In the genomic region with DNA sequence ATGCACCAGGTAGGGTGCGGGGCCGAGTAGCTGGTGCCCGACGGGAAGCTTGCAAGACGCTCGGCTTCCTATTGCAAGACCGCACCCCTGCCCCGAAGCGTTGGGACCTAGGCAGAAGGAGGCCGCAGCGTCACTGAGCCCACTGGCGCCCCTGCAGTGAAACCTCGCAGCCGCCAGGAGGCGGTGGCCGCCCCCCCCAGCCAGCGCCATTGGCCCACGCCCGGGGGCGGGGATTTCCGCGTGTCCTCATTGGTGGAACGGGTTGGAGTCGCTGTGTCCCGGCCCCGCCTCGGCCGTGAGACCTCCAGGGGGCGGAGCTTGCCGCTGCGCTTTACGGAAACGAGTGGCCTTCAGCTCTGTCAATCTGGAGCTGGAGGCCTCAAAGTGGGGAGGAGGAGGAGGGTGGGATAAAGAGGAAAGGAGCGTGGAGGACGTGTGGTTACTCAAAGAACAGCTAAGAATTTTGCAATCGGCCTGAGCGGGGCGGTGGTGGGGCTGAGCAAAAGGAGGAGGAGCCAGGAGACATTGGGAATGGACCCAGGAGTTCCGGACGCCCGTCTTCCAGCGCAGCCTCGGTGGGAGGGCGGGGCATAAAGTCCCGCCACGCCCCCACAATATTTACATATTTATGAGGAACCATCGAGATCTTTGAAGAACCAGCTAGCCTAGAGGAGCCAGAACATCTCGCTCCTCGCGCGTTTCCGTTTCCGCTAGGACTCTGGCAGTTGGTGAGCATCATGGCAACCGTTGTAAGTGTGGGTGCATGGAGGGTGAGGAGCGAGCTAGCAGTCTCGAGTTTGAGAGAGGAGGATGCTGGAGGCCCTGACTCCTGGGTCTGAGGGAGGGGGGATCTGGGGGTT, we compare ENCODE assay signal across 1 cellular context.
TF ChIP-seq lines count a peak whose summit lies in the region.

GYS1 (minus strand) TSS at position 135 of the 860 bp plus-strand sequence. CDS start 197 bp downstream, outside the sequence.
RUVBL2 (plus strand) TSS at position 713 of the 860 bp plus-strand sequence; CDS start at position 738, 25 bp downstream.

TF ChIP-seq in HEK293, 187 proteins besides CTCF, POLR2A, EP300 and RAD21 (continued from another document and continues in another):
- TF ChIP-seq FEZF1 (tag by site-specific recombination; IDR thresholded peaks at IDR 0.05) (peak; percentile 69), ZNF239 (tag by site-specific recombination; IDR thresholded peaks at IDR 0.05) (no peak), ZBTB1 (tag by site-specific recombination; IDR thresholded peaks at IDR 0.05) (no peak), ZNF214 (tag by site-specific recombination; IDR thresholded peaks at IDR 0.05; ENCODE audit: borderline replicate concordance) (no peak), ZNF24 (tag by site-specific recombination; IDR thresholded peaks at IDR 0.05) (no peak; the same call in 1 of the 2 replicates), EGR2 (tag by site-specific recombination; IDR thresholded peaks at IDR 0.05; ENCODE audit: low read depth) (peak; percentile 69), GLIS1 (tag by site-specific recombination; IDR thresholded peaks at IDR 0.05) (peak; percentile 58), ZNF221 (tag by site-specific recombination; IDR thresholded peaks at IDR 0.05; ENCODE audit: borderline replicate concordance) (no peak), ZNF600 (tag by site-specific recombination; IDR thresholded peaks at IDR 0.05) (0 out of 2 replicates have a peak, but pooled peaks have one; percentile 17), ZNF704 (tag by site-specific recombination; IDR thresholded peaks at IDR 0.05) (no peak), ZNF19 (tag by site-specific recombination; IDR thresholded peaks at IDR 0.05; ENCODE audit: low read depth) (no peak), MYNN (tag by site-specific recombination; IDR thresholded peaks at IDR 0.05; ENCODE audit: borderline replicate concordance) (no peak), ZBTB17 (tag by site-specific recombination; IDR thresholded peaks at IDR 0.05) (peak; percentile 58; the same call in 1 of the 2 replicates), ZNF785 (tag by site-specific recombination; IDR thresholded peaks at IDR 0.05) (peak; percentile 75; the same call in 1 of the 2 replicates), ZNF426 (tag by site-specific recombination; IDR thresholded peaks at IDR 0.05) (no peak), ZNF624 (tag by site-specific recombination; IDR thresholded peaks at IDR 0.05) (no peak), BCL6B (tag by site-specific recombination; IDR thresholded peaks at IDR 0.05) (no peak), ZNF169 (tag by site-specific recombination; IDR thresholded peaks at IDR 0.05) (no peak), KLF16 (tag by site-specific recombination; IDR thresholded peaks at IDR 0.05) (peak; percentile 68), ZNF398 (tag by site-specific recombination; IDR thresholded peaks at IDR 0.05) (no peak), ZNF354C (tag by site-specific recombination; IDR thresholded peaks at IDR 0.05; ENCODE audit: borderline replicate concordance, low read depth) (no peak), SP3 (tag by site-specific recombination; IDR thresholded peaks at IDR 0.05) (peak; percentile 98), ZNF266 (tag by site-specific recombination; IDR thresholded peaks at IDR 0.05; ENCODE audit: low read depth) (no peak), ZNF571 (tag by site-specific recombination; IDR thresholded peaks at IDR 0.05) (no peak), ZNF544 (tag by site-specific recombination; IDR thresholded peaks at IDR 0.05) (no peak), ZSCAN16 (tag by site-specific recombination; IDR thresholded peaks at IDR 0.05) (no peak), ZNF23 (tag by site-specific recombination; IDR thresholded peaks at IDR 0.05; ENCODE audit: borderline replicate concordance) (no peak), ZNF837 (tag by site-specific recombination; IDR thresholded peaks at IDR 0.05) (no peak), RBAK (tag by site-specific recombination; IDR thresholded peaks at IDR 0.05) (no peak), ZNF449 (tag by site-specific recombination; IDR thresholded peaks at IDR 0.05) (peak; percentile 50; the same call in 1 of the 2 replicates), ZNF292 (tag by site-specific recombination; IDR thresholded peaks at IDR 0.05; ENCODE audit: borderline replicate concordance, low read depth) (no peak)
- TF ChIP-seq, protein P1, sequence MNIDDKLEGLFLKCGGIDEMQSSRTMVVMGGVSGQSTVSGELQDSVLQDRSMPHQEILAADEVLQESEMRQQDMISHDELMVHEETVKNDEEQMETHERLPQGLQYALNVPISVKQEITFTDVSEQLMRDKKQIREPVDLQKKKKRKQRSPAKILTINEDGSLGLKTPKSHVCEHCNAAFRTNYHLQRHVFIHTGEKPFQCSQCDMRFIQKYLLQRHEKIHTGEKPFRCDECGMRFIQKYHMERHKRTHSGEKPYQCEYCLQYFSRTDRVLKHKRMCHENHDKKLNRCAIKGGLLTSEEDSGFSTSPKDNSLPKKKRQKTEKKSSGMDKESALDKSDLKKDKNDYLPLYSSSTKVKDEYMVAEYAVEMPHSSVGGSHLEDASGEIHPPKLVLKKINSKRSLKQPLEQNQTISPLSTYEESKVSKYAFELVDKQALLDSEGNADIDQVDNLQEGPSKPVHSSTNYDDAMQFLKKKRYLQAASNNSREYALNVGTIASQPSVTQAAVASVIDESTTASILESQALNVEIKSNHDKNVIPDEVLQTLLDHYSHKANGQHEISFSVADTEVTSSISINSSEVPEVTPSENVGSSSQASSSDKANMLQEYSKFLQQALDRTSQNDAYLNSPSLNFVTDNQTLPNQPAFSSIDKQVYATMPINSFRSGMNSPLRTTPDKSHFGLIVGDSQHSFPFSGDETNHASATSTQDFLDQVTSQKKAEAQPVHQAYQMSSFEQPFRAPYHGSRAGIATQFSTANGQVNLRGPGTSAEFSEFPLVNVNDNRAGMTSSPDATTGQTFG (tag by site-specific recombination; IDR thresholded peaks at IDR 0.05; ENCODE audit: borderline replicate concordance) = 0 out of 2 replicates have a peak, but pooled peaks have one; percentile 30
- TF ChIP-seq, protein P2, sequence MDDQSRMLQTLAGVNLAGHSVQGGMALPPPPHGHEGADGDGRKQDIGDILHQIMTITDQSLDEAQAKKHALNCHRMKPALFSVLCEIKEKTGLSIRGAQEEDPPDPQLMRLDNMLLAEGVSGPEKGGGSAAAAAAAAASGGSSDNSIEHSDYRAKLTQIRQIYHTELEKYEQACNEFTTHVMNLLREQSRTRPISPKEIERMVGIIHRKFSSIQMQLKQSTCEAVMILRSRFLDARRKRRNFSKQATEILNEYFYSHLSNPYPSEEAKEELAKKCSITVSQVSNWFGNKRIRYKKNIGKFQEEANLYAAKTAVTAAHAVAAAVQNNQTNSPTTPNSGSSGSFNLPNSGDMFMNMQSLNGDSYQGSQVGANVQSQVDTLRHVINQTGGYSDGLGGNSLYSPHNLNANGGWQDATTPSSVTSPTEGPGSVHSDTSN (CRISPR knock-in tag; IDR thresholded peaks at IDR 0.05) = 0 out of 2 replicates have a peak, but pooled peaks have one; percentile 46
- TF ChIP-seq, protein P3, sequence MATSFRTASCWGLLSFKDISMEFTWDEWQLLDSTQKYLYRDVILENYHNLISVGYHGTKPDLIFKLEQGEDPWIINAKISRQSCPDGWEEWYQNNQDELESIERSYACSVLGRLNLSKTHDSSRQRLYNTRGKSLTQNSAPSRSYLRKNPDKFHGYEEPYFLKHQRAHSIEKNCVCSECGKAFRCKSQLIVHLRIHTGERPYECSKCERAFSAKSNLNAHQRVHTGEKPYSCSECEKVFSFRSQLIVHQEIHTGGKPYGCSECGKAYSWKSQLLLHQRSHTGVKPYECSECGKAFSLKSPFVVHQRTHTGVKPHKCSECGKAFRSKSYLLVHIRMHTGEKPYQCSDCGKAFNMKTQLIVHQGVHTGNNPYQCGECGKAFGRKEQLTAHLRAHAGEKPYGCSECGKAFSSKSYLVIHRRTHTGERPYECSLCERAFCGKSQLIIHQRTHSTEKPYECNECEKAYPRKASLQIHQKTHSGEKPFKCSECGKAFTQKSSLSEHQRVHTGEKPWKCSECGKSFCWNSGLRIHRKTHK (tag by site-specific recombination; IDR thresholded peaks at IDR 0.05) = no peak
- TF ChIP-seq, protein P4, sequence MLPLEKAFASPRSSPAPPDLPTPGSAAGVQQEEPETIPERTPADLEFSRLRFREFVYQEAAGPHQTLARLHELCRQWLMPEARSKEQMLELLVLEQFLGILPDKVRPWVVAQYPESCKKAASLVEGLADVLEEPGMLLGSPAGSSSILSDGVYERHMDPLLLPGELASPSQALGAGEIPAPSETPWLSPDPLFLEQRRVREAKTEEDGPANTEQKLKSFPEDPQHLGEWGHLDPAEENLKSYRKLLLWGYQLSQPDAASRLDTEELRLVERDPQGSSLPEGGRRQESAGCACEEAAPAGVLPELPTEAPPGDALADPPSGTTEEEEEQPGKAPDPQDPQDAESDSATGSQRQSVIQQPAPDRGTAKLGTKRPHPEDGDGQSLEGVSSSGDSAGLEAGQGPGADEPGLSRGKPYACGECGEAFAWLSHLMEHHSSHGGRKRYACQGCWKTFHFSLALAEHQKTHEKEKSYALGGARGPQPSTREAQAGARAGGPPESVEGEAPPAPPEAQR (tag by site-specific recombination; IDR thresholded peaks at IDR 0.05) = peak; percentile 42; the same call in 1 of the 2 replicates
- TF ChIP-seq, protein P5, sequence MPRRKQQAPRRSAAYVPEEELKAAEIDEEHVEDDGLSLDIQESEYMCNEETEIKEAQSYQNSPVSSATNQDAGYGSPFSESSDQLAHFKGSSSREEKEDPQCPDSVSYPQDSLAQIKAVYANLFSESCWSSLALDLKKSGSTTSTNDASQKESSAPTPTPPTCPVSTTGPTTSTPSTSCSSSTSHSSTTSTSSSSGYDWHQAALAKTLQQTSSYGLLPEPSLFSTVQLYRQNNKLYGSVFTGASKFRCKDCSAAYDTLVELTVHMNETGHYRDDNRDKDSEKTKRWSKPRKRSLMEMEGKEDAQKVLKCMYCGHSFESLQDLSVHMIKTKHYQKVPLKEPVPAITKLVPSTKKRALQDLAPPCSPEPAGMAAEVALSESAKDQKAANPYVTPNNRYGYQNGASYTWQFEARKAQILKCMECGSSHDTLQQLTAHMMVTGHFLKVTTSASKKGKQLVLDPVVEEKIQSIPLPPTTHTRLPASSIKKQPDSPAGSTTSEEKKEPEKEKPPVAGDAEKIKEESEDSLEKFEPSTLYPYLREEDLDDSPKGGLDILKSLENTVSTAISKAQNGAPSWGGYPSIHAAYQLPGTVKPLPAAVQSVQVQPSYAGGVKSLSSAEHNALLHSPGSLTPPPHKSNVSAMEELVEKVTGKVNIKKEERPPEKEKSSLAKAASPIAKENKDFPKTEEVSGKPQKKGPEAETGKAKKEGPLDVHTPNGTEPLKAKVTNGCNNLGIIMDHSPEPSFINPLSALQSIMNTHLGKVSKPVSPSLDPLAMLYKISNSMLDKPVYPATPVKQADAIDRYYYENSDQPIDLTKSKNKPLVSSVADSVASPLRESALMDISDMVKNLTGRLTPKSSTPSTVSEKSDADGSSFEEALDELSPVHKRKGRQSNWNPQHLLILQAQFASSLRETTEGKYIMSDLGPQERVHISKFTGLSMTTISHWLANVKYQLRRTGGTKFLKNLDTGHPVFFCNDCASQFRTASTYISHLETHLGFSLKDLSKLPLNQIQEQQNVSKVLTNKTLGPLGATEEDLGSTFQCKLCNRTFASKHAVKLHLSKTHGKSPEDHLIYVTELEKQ (tag by site-specific recombination; IDR thresholded peaks at IDR 0.05; ENCODE audit: borderline replicate concordance) = no peak
- TF ChIP-seq, protein P6, sequence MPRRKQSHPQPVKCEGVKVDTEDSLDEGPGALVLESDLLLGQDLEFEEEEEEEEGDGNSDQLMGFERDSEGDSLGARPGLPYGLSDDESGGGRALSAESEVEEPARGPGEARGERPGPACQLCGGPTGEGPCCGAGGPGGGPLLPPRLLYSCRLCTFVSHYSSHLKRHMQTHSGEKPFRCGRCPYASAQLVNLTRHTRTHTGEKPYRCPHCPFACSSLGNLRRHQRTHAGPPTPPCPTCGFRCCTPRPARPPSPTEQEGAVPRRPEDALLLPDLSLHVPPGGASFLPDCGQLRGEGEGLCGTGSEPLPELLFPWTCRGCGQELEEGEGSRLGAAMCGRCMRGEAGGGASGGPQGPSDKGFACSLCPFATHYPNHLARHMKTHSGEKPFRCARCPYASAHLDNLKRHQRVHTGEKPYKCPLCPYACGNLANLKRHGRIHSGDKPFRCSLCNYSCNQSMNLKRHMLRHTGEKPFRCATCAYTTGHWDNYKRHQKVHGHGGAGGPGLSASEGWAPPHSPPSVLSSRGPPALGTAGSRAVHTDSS (tag by site-specific recombination; IDR thresholded peaks at IDR 0.05) = peak; percentile 96
